In the genomic region with DNA sequence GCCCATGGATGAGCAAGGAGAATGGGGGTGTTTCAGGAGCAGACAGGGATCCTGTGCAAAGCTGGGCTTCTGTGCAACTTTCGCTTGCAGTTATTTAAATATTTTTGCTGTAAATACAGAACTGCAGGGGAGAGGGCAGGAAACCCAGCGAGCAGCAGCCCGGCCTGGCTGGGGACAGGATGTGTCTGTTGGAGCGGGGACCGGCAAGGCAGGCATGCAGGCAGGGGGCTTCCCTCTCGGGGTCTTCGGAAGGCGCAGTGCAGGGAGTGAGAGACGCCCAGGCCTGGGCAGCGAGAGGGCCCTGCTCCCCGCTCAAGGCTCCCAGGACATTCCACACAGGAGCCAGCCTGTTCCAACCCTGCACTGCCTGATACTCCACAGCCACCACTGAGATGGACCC, we compare ENCODE assay signal across 26 cellular contexts. TPM values are rescaled to one million over a fixed set of nuclear protein-coding genes. Genes with fewer than 3 reads are reported as not detected.
DNase-seq lines count a peak whose midpoint lies in the region; ATAC-seq and TF ChIP-seq lines count a peak whose summit lies in the region.
"Had no signal": no experiment of that assay in that cellular context is flagged by ENCODE, and none has a peak within 500 bp of the region (broad histone marks: within the 10 kb centered on the region; RNA-seq: fewer than 3 reads in every experiment).

No MANE protein-coding gene starts in this region.

- H3K79me1 ChIP-seq in mesendoderm (ENCODE audit: low read length): no peaks in the 10 kb centered on the region

- intact Hi-C loops in left cardiac atrium (cut with DNase I): no loop called here
- intact Hi-C loops in left ventricle myocardium superior (cut with micrococcal nuclease): no loop called here
- intact Hi-C loops in CD14-positive monocyte (cut with micrococcal nuclease): no loop called here
- intact Hi-C loops in testis (cut with DNase I; ENCODE audit: low total_unique reads): no loop called here

- peaks cover 0 to 3% (median 0%) of the 10 kb centered on the region in 7 donors for H3K9me3 Mint-ChIP-seq in CD14-positive monocyte
- H3K9me3 Mint-ChIP-seq: CD4-positive, alpha-beta T cell; HFFc6 had no signal

- no peak overlapping the region for H3K4me2 ChIP-seq in mesendoderm (ENCODE audit: low read length)

- no peak overlapping the region for H2AK5ac ChIP-seq in mesendoderm (ENCODE audit: low read length)

- no peak for TF ChIP-seq CTCF in WERI-Rb-1 (IDR thresholded peaks at IDR 0.05; ENCODE audit: low read depth, low read length)
- no peak for TF ChIP-seq CTCF in CD14-positive monocyte (IDR thresholded peaks at IDR 0.05)
- TF ChIP-seq CTCF in testis (IDR thresholded peaks at IDR 0.05): no peak

- no peak overlapping the region for H3K56ac ChIP-seq in mesendoderm (ENCODE audit: low read length)

- no peak overlapping the region for H3K4me3 Mint-ChIP-seq in CD14-positive monocyte
- H3K4me3 Mint-ChIP-seq: CD4-positive, alpha-beta T cell; HFFc6 had no signal

- H3K9me3 ChIP-seq in WERI-Rb-1 (ENCODE audit: severe bottlenecking): no peaks in the 10 kb centered on the region
- no peaks in the 10 kb centered on the region for H3K9me3 ChIP-seq in testis
- H3K9me3 ChIP-seq: BE2C, HAP-1 had no signal

- H3K4me3 ChIP-seq in WERI-Rb-1 (ENCODE audit: low read depth, low read length) (no peak overlapping the region), mesendoderm (ENCODE audit: low read length) (no peak overlapping the region), testis (no peak overlapping the region)
- H3K4me3 ChIP-seq: GM23248, HAP-1 had no signal

- H2BK120ac ChIP-seq in mesendoderm (ENCODE audit: low read depth, low read length): no peak overlapping the region

- DNase-seq in left cardiac atrium (peak; percentile 7), left ventricle myocardium superior (no peak), WERI-Rb-1 (no peak), mesendoderm (no peak), HUDEP-2 (lab: John Stamatoyannopoulos, UW; ENCODE audit: unreplicated experiment in 76 of 76) (no peak), hepatic stellate cell (ENCODE audit: low spot score) (no peak), CD14-positive monocyte (ENCODE audit: low spot score) (no peak), testis (no peak)
- DNase-seq: 8988T; ACHN; BE2C; CD4-positive, alpha-beta T cell; COR-L47; DMS53; GM23248; HFFc6; NCI-H1092; NCI-H1417 treated with DMSO at 0.1 percent for 48 hours; NCI-H1694 treated with DMSO at 0.1 percent for 48 hours; NCI-H2081; NCI-H2227 treated with DMSO at 0.1 percent for 48 hours; NCI-H510A; SHP77 had no signal

- H2BK5ac ChIP-seq in mesendoderm (ENCODE audit: low read length): no peak overlapping the region

- H3K36me3 ChIP-seq in WERI-Rb-1: no peaks in the 10 kb centered on the region
- H3K36me3 ChIP-seq in mesendoderm (ENCODE audit: control insufficient read depth, insufficient read depth, low read length): no peaks in the 10 kb centered on the region
- H3K36me3 ChIP-seq in testis (ENCODE audit: low read depth, missing control alignments): no peaks in the 10 kb centered on the region
- H3K36me3 ChIP-seq: BE2C, HAP-1 had no signal

- TF ChIP-seq POLR2A in testis (IDR thresholded peaks at IDR 0.05): no peak

- peak overlapping the region; percentile 12 for H3K18ac ChIP-seq in mesendoderm (ENCODE audit: low read length)

- no peak overlapping the region for H3K27ac Mint-ChIP-seq in CD14-positive monocyte
- H3K27ac Mint-ChIP-seq: CD4-positive, alpha-beta T cell; HFFc6 had no signal

- H3K4me1 ChIP-seq in mesendoderm (ENCODE audit: control insufficient read depth, low read depth, low read length): peaks cover 2% of the 10 kb centered on the region
- peaks cover 4% of the 10 kb centered on the region for H3K4me1 ChIP-seq in testis
- H3K4me1 ChIP-seq: BE2C had no signal

- peaks cover 12% of the 10 kb centered on the region for H3K4me1 Mint-ChIP-seq in CD14-positive monocyte

- H3K27me3 Mint-ChIP-seq in CD14-positive monocyte (ENCODE audit: low read depth in 3 of 3): peaks cover 8 to 43% (median 10%) of the 10 kb centered on the region in 3 donors

- H3K27me3 ChIP-seq in WERI-Rb-1 (ENCODE audit: insufficient read depth, low read depth, severe bottlenecking) (no peaks in the 10 kb centered on the region), mesendoderm (ENCODE audit: insufficient read depth, low read length, poor library complexity) (no peaks in the 10 kb centered on the region), testis (no peaks in the 10 kb centered on the region)
- H3K27me3 ChIP-seq: BE2C had no signal

- ATAC-seq in left cardiac atrium (no peak), left ventricle myocardium superior (no peak)

- H3K23ac ChIP-seq in mesendoderm (ENCODE audit: low read length): no peak overlapping the region

- H3K4ac ChIP-seq in mesendoderm (ENCODE audit: low read depth, low read length): no peak overlapping the region

- no peaks in the 10 kb centered on the region for H3K36me3 Mint-ChIP-seq in CD14-positive monocyte

- WGBS in mesendoderm (ENCODE audit: extremely low coverage, insufficient coverage, low lambda C conversion rate): no CpG with 5 or more reads among the region's 11 CpGs
- WGBS in testis, 2 donors: 88 to 90% methylated on average over 11 of the region's 11 CpGs

- H3K27ac ChIP-seq in WERI-Rb-1: peak overlapping the region; percentile 79
- H3K27ac ChIP-seq in mesendoderm (ENCODE audit: low read depth, low read length): peak overlapping the region; percentile 53
- H3K27ac ChIP-seq in testis: no peak overlapping the region
- H3K27ac ChIP-seq: GM23248 had no signal

- no peak overlapping the region for H3K9ac ChIP-seq in mesendoderm (ENCODE audit: low read length)
- H3K9ac ChIP-seq: GM23248 had no signal

- no peak overlapping the region for H4K8ac ChIP-seq in mesendoderm (ENCODE audit: low read depth, low read length)

- no peak overlapping the region for H4K5ac ChIP-seq in mesendoderm (ENCODE audit: low read length)

- no peaks in the 10 kb centered on the region for H3K79me2 ChIP-seq in mesendoderm (ENCODE audit: control insufficient read depth, insufficient read depth, low read length)

- no peak overlapping the region for H2BK15ac ChIP-seq in mesendoderm (replicated peaks; ENCODE audit: low read depth)

RNA-seq across cellular contexts. Expression of gene AIRE, which starts 1.7 kb away (rescaled TPM):
- total RNA-seq in left cardiac atrium (under 1 TPM in 1 of 2 donors, not detected in 1; 0.08 TPM), left ventricle myocardium superior (not detected), testis (under 1 TPM; 0.55 to 0.68 TPM)
- 0.08 TPM for polyA plus RNA-seq in mesendoderm (2013, experiment 1 of 2)
- polyA plus RNA-seq in mesendoderm (2013, experiment 2 of 2): 0.10 TPM
- polyA plus RNA-seq in CD14-positive monocyte (not detected), testis (ENCODE audit: insufficient read depth, low read depth, low replicate concordance) (0.16 TPM)
- total RNA-seq: Daoy, GM23248, SK-MEL-5 had no signal
- polyA plus RNA-seq: GM23248 had no signal

RNA-seq across cellular contexts. Expression of gene PFKL, which starts 15.9 kb away (rescaled TPM):
- total RNA-seq in left cardiac atrium (10 to 100 TPM; 58.8 to 67.2 TPM), left ventricle myocardium superior (46.1 TPM), testis (100 to 1,000 TPM; 213 to 298 TPM)
- 41.1 TPM for polyA plus RNA-seq in mesendoderm (2013, experiment 1 of 2)
- polyA plus RNA-seq in mesendoderm (2013, experiment 2 of 2): 42.3 TPM
- polyA plus RNA-seq in CD14-positive monocyte (100 to 1,000 TPM; 105 to 113 TPM), testis (ENCODE audit: insufficient read depth, low read depth, low replicate concordance) (132 TPM)

RNA-seq across cellular contexts. Expression of gene DNMT3L, which starts 22.3 kb away (rescaled TPM):
- total RNA-seq in left cardiac atrium (not detected), left ventricle myocardium superior (not detected), testis (under 1 TPM; 0.71 to 0.87 TPM)
- 1.9 TPM for polyA plus RNA-seq in mesendoderm (2013, experiment 1 of 2)
- polyA plus RNA-seq in mesendoderm (2013, experiment 2 of 2): 1.5 TPM
- polyA plus RNA-seq in CD14-positive monocyte (not detected), testis (ENCODE audit: insufficient read depth, low read depth, low replicate concordance) (0.24 TPM)
- total RNA-seq: CD4-positive, alpha-beta T cell; Daoy; GM23248; HFFc6; SK-MEL-5 had no signal
- polyA plus RNA-seq: GM23248 had no signal

RNA-seq across cellular contexts. Expression of gene ICOSLG, which starts 43.2 kb away (rescaled TPM):
- 1 to 10 TPM; 6.1 to 6.4 TPM for total RNA-seq in left cardiac atrium
- total RNA-seq in left ventricle myocardium superior: 4.4 TPM
- 5.3 TPM for polyA plus RNA-seq in mesendoderm (2013, experiment 1 of 2)
- 5.3 TPM for polyA plus RNA-seq in mesendoderm (2013, experiment 2 of 2)
- 1 to 10 TPM in 1 of 2 donors, under 1 TPM in 1; 0.47 to 1.3 TPM for polyA plus RNA-seq in CD14-positive monocyte
- 1 to 10 TPM; 2.4 to 4.1 TPM for total RNA-seq in testis
- polyA plus RNA-seq in testis (ENCODE audit: insufficient read depth, low read depth, low replicate concordance): 2.0 TPM
- polyA plus RNA-seq: GM23248 had no signal

RNA-seq across cellular contexts. Expression of gene CFAP410, which starts 55.2 kb away (rescaled TPM):
- 10 to 100 TPM; 16.4 to 21.8 TPM for total RNA-seq in left cardiac atrium
- 14.9 TPM for total RNA-seq in left ventricle myocardium superior
- polyA plus RNA-seq in mesendoderm (2013, experiment 1 of 2): 10.7 TPM
- 10.9 TPM for polyA plus RNA-seq in mesendoderm (2013, experiment 2 of 2)
- 10 to 100 TPM; 14.8 to 17.3 TPM for polyA plus RNA-seq in CD14-positive monocyte
- total RNA-seq in testis: 10 to 100 TPM; 71.7 to 81.6 TPM
- 40.8 TPM for polyA plus RNA-seq in testis (ENCODE audit: insufficient read depth, low read depth, low replicate concordance)

Comparison
In these comparisons a context has a peak if more than half of its experiments do, and no peak if none do; other contexts are left out.
1. H3K27ac ChIP-seq: peak in WERI-Rb-1 (single experiment) and mesendoderm (single experiment); none in testis (0 of 2).